Comparison of ENCODE assay signal across 2 cellular contexts in genomic region chr7:55157347-55158105, GRCh38.
TF ChIP-seq lines count a peak whose summit lies in the region.

No MANE protein-coding gene starts in this region.

TF ChIP-seq in H1, 55 proteins besides CTCF, POLR2A, EP300 and RAD21 (continues in another document):
- TF ChIP-seq SIN3A (conservative IDR thresholded peaks at IDR 0.05 in 1 of 2, IDR thresholded peaks at IDR 0.05 in 1 of 2; ENCODE audit: low read depth in 1 of 2, low read length in 2 of 2) (no peak), ATF3 (IDR thresholded peaks at IDR 0.05; ENCODE audit: insufficient read depth, low read depth, low read length) (no peak), CEBPB (IDR thresholded peaks at IDR 0.05; ENCODE audit: low read depth, low read length) (no peak), EGR1 (IDR thresholded peaks at IDR 0.05; ENCODE audit: borderline replicate concordance, low read depth, low read length) (no peak), TAF1 (IDR thresholded peaks at IDR 0.05; ENCODE audit: low read depth, low read length) (no peak), SIX5 (IDR thresholded peaks at IDR 0.05; ENCODE audit: low read depth, low read length) (no peak), ATF2 (IDR thresholded peaks at IDR 0.05; ENCODE audit: low read length) (no peak), ASH2L (IDR thresholded peaks at IDR 0.05; ENCODE audit: low read length) (no peak), SRF (IDR thresholded peaks at IDR 0.05; ENCODE audit: low read depth, low read length) (no peak), HDAC6 (IDR thresholded peaks at IDR 0.05; ENCODE audit: low read depth, low read length) (no peak), SAP30 (IDR thresholded peaks at IDR 0.05; ENCODE audit: insufficient read depth, insufficient replicate concordance, low read length) (no peak), TAF7 (optimal IDR thresholded peaks at IDR 0.05; ENCODE audit: borderline replicate concordance, low read depth, low read length) (no peak), CBX5 (IDR thresholded peaks at IDR 0.05; ENCODE audit: low read depth, low read length) (no peak), JUND (IDR thresholded peaks at IDR 0.05; ENCODE audit: low read length) (no peak), CHD2 (IDR thresholded peaks at IDR 0.05; ENCODE audit: low read length) (no peak), CHD7 (IDR thresholded peaks at IDR 0.05; ENCODE audit: insufficient replicate concordance, low read length) (no peak)

TF ChIP-seq in SK-N-SH, 30 proteins besides CTCF, POLR2A, EP300 and RAD21:
- TF ChIP-seq EZH2phosphoT487 (IDR thresholded peaks at IDR 0.05; ENCODE audit: borderline replicate concordance, low read depth), result no peak
- no peak for TF ChIP-seq IRF3 (IDR thresholded peaks at IDR 0.05; ENCODE audit: low read depth, low read length)
- no peak for TF ChIP-seq CHD2 (IDR thresholded peaks at IDR 0.05; ENCODE audit: low read length, partially characterized antibody)
- no peak for TF ChIP-seq TAF1 (IDR thresholded peaks at IDR 0.05; ENCODE audit: borderline replicate concordance, low read depth, low read length)
- TF ChIP-seq NRF1 (IDR thresholded peaks at IDR 0.05; ENCODE audit: low read depth, low read length), result no peak
- no peak for TF ChIP-seq MEF2A (IDR thresholded peaks at IDR 0.05; ENCODE audit: borderline replicate concordance, low read depth)
TF ChIP-seq in SK-N-SH: peak in this region for 0.
